In genomic region chr17:29061036-29061435, GRCh38 we compare ENCODE assay signal across 1 cellular context.
TF ChIP-seq lines count a peak whose summit lies in the region.

No MANE protein-coding gene starts in this region.

TF ChIP-seq in H1, 55 proteins besides CTCF, POLR2A, EP300 and RAD21:
- no peak for TF ChIP-seq SRF (IDR thresholded peaks at IDR 0.05; ENCODE audit: low read depth, low read length)
- TF ChIP-seq CHD7 (IDR thresholded peaks at IDR 0.05; ENCODE audit: insufficient replicate concordance, low read length): no peak
- TF ChIP-seq TCF12 (IDR thresholded peaks at IDR 0.05; ENCODE audit: low read depth, low read length): no peak
- TF ChIP-seq, protein P1, sequence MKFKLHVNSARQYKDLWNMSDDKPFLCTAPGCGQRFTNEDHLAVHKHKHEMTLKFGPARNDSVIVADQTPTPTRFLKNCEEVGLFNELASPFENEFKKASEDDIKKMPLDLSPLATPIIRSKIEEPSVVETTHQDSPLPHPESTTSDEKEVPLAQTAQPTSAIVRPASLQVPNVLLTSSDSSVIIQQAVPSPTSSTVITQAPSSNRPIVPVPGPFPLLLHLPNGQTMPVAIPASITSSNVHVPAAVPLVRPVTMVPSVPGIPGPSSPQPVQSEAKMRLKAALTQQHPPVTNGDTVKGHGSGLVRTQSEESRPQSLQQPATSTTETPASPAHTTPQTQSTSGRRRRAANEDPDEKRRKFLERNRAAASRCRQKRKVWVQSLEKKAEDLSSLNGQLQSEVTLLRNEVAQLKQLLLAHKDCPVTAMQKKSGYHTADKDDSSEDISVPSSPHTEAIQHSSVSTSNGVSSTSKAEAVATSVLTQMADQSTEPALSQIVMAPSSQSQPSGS (IDR thresholded peaks at IDR 0.05; ENCODE audit: low read length): no peak
- TF ChIP-seq CTBP2 (IDR thresholded peaks at IDR 0.05; ENCODE audit: borderline replicate concordance, insufficient read depth, insufficient read length, low read length): no peak
- no peak for TF ChIP-seq EZH2 (IDR thresholded peaks at IDR 0.05; ENCODE audit: low read depth, low read length, severe bottlenecking)
- no peak for TF ChIP-seq JUN (IDR thresholded peaks at IDR 0.05; ENCODE audit: low read depth, low read length)
- no peak for TF ChIP-seq EGR1 (IDR thresholded peaks at IDR 0.05; ENCODE audit: borderline replicate concordance, low read depth, low read length)
- TF ChIP-seq RNF2 (IDR thresholded peaks at IDR 0.05; ENCODE audit: borderline replicate concordance, low read depth, low read length, missing control alignments, poor library complexity, severe bottlenecking): no peak
- no peak for TF ChIP-seq BRCA1 (IDR thresholded peaks at IDR 0.05; ENCODE audit: low read depth, low read length)
- TF ChIP-seq RFX5 (IDR thresholded peaks at IDR 0.05; ENCODE audit: borderline replicate concordance, low read depth, low read length): no peak
- TF ChIP-seq MAX (IDR thresholded peaks at IDR 0.05): no peak
- TF ChIP-seq RBBP5 (IDR thresholded peaks at IDR 0.05; ENCODE audit: borderline replicate concordance, low read depth, low read length): no peak
- TF ChIP-seq SIRT6 (IDR thresholded peaks at IDR 0.05; ENCODE audit: low read length): no peak
- no peak for TF ChIP-seq SIN3A (conservative IDR thresholded peaks at IDR 0.05 in 1 of 2, IDR thresholded peaks at IDR 0.05 in 1 of 2; ENCODE audit: low read depth in 1 of 2, low read length in 2 of 2)
- no peak for TF ChIP-seq CHD2 (IDR thresholded peaks at IDR 0.05; ENCODE audit: low read length)
- TF ChIP-seq SIX5 (IDR thresholded peaks at IDR 0.05; ENCODE audit: low read depth, low read length): no peak
- TF ChIP-seq CBX5 (IDR thresholded peaks at IDR 0.05; ENCODE audit: low read depth, low read length): no peak
- TF ChIP-seq TAF7 (optimal IDR thresholded peaks at IDR 0.05; ENCODE audit: borderline replicate concordance, low read depth, low read length): no peak
